ENCODE assay signal across 23 cellular contexts in genomic region chr4:139493176-139493575, GRCh38. TPM values are rescaled to one million over a fixed set of nuclear protein-coding genes. Genes with fewer than 3 reads are reported as not detected.
DNase-seq lines count a peak whose midpoint lies in the region; ATAC-seq and TF ChIP-seq lines count a peak whose summit lies in the region.
"Had no signal": no experiment of that assay in that cellular context is flagged by ENCODE, and none has a peak within 500 bp of the region (broad histone marks: within the 10 kb centered on the region; RNA-seq: fewer than 3 reads in every experiment).

No MANE protein-coding gene starts in this region.

- no peak overlapping the region for H3K18ac ChIP-seq in H9 (ENCODE audit: insufficient read length, low read depth, low read length)

- POLR2A ChIA-PET in SK-N-SH (lab: Yijun Ruan, JAX) = no interaction called here

- H3K23ac ChIP-seq in H9 (ENCODE audit: insufficient read length, low read depth, low read length) = no peak overlapping the region

- no peak overlapping the region for H4K91ac ChIP-seq in H9 (ENCODE audit: insufficient read length, low read depth, low read length)

- no peak overlapping the region for H4K5ac ChIP-seq in H9 (ENCODE audit: insufficient read length, low read depth, low read length)

- H3K4me3 ChIP-seq in right lobe of liver (no peak overlapping the region), SK-N-SH (ENCODE audit: low read depth in 2 of 2, low read length in 1 of 2) (no peak overlapping the region)
- H3K4me3 ChIP-seq: BLaER1, GM23248, Peyer's patch, SJSA1 had no signal

- TF ChIP-seq EP300 in SK-N-SH (IDR thresholded peaks at IDR 0.05; ENCODE audit: borderline replicate concordance in 1 of 2, low read depth in 1 of 2, low read length in 1 of 2) = no peak

- no peak overlapping the region for H2AK5ac ChIP-seq in H9 (ENCODE audit: insufficient read length, low read length)

- H3K4ac ChIP-seq in H9 (ENCODE audit: low read depth, low read length) = no peak overlapping the region

- TF ChIP-seq RAD21 in SK-N-SH (IDR thresholded peaks at IDR 0.05; ENCODE audit: low read length) = no peak

- H3K4me2 ChIP-seq in H9 (ENCODE audit: insufficient read depth, insufficient read length, low read length) (no peak overlapping the region), SK-N-SH (no peak overlapping the region)
- H3K4me2 ChIP-seq: BLaER1 had no signal

- no peaks in the 10 kb centered on the region for H3K79me2 ChIP-seq in H9 (ENCODE audit: insufficient read depth, low read length)
- H3K79me2 ChIP-seq in SK-N-SH (ENCODE audit: insufficient read depth) = no peaks in the 10 kb centered on the region

- DNase-seq in DMS 273 (lab: John Stamatoyannopoulos, UW; ENCODE audit: unreplicated experiment) (peak; percentile 10), DMS 273 treated with DMSO at 0.1 percent for 48 hours (lab: John Stamatoyannopoulos, UW) (no peak), H9 (no peak), cerebellar nuclear complex (lab: John Stamatoyannopoulos, UW) (peak; percentile 77 to 92), right lobe of liver (peak in 1 of 3 donors; percentile 72), T-helper 17 cell (no peak), SK-N-SH (no peak)
- DNase-seq in activated T-cell treated with anti-CD3 and anti-CD28 coated beads, Interleukin-2, amount 50 U/mL, for 72 hours = no peak
- DNase-seq: ACHN; CD4-positive, alpha-beta T cell; COR-L47; GM23248; Karpas-422; MV-4-11; NCI-H1105 treated with DMSO at 0.1 percent for 48 hours; NCI-H2029 treated with DMSO at 0.1 percent for 48 hours; NCI-H2171; NCI-H526; Peyer's patch had no signal

- CTCF ChIA-PET in SK-N-SH (lab: Yijun Ruan, JAX) = interaction anchor here (1.7 kb wide), 1 partner anchor 9 kb away, joined by 3 read pairs; no protein-coding TSS in a partner anchor

- intact Hi-C loops in right lobe of liver (cut with DNase I) = no loop called here

- H3K36me3 ChIP-seq in right lobe of liver = no peaks in the 10 kb centered on the region
- no peaks in the 10 kb centered on the region for H3K36me3 ChIP-seq in SK-N-SH (replicated peaks in 1 of 2; ENCODE audit: control insufficient read depth in 1 of 2, insufficient read depth in 2 of 2, low read length in 1 of 2)
- H3K36me3 ChIP-seq: BLaER1, Peyer's patch, SJSA1 had no signal

- no peak for TF ChIP-seq POLR2A in right lobe of liver (IDR thresholded peaks at IDR 0.05)

- H3T11ph ChIP-seq in H9 (ENCODE audit: low read length) = no peak overlapping the region

- H3K27me3 Mint-ChIP-seq in H9 (ENCODE audit: low read depth) = no peaks in the 10 kb centered on the region; the same call in 1 of the 2 replicates
- no peaks in the 10 kb centered on the region for H3K27me3 Mint-ChIP-seq in activated T-cell treated with anti-CD3 and anti-CD28 coated beads, Interleukin-2, amount 50 U/mL, for 72 hours (ENCODE audit: low read depth)
- no peaks in the 10 kb centered on the region for H3K27me3 Mint-ChIP-seq in T-helper 17 cell
- H3K27me3 Mint-ChIP-seq: CD4-positive, alpha-beta T cell had no signal

- H3K36me3 Mint-ChIP-seq in H9 (ENCODE audit: insufficient read depth in 1 of 3, low read depth in 3 of 3) (no peaks in the 10 kb centered on the region), T-helper 17 cell (ENCODE audit: low read depth) (peaks cover 4% of the 10 kb centered on the region)
- no peaks in the 10 kb centered on the region for H3K36me3 Mint-ChIP-seq in activated T-cell treated with anti-CD3 and anti-CD28 coated beads, Interleukin-2, amount 50 U/mL, for 72 hours (ENCODE audit: insufficient read depth in 2 of 2)

- no peak overlapping the region for H2BK120ac ChIP-seq in H9 (ENCODE audit: low read depth, low read length, poor library complexity, severe bottlenecking)

- H3K27ac ChIP-seq in H9 (ENCODE audit: insufficient read length, low read depth, low read length) = no peak overlapping the region
- no peak overlapping the region for H3K27ac ChIP-seq in right lobe of liver
- no peak overlapping the region for H3K27ac ChIP-seq in SK-N-SH (ENCODE audit: low read depth in 2 of 2, low read length in 1 of 2)
- H3K27ac ChIP-seq: 22Rv1, BLaER1, GM23248, Peyer's patch, SJSA1 had no signal

- no peak overlapping the region for H2BK20ac ChIP-seq in H9 (ENCODE audit: low read depth, low read length, poor library complexity, severe bottlenecking)

- ATAC-seq in right lobe of liver = peak; percentile 5 to 57 (median 30)
- ATAC-seq in activated T-cell treated with anti-CD3 and anti-CD28 coated beads, Interleukin-2, amount 50 U/mL, for 72 hours (replicated peaks in 1 of 2) = no peak
- no peak for ATAC-seq in T-helper 17 cell
- ATAC-seq: HCT116 had no signal

- no peaks in the 10 kb centered on the region for H3K9me2 ChIP-seq in SK-N-SH

- peaks cover 9% of the 10 kb centered on the region for H3F3A ChIP-seq in SK-N-SH (replicated peaks; ENCODE audit: insufficient read depth)

- WGBS in H9 (ENCODE audit: extremely low coverage, insufficient read length, low lambda C conversion rate) = no CpG with 5 or more reads among the region's 4 CpGs
- 26% methylated on average over 3 of the region's 4 CpGs for WGBS in right lobe of liver (ENCODE audit: insufficient coverage, low coverage, low lambda C conversion rate, missing lambda C conversion rate)
- WGBS in SK-N-SH (ENCODE audit: low lambda C conversion rate) = 85% methylated on average over 4 of the region's 4 CpGs

- no peaks in the 10 kb centered on the region for H3K23me2 ChIP-seq in H9 (ENCODE audit: insufficient read length, low read depth, low read length, poor library complexity, severe bottlenecking)

- no peak overlapping the region for H3K4me3 Mint-ChIP-seq in H9
- no peak overlapping the region for H3K4me3 Mint-ChIP-seq in activated T-cell treated with anti-CD3 and anti-CD28 coated beads, Interleukin-2, amount 50 U/mL, for 72 hours
- H3K4me3 Mint-ChIP-seq in T-helper 17 cell = no peak overlapping the region
- H3K4me3 Mint-ChIP-seq: CD4-positive, alpha-beta T cell had no signal

- H2AFZ ChIP-seq in H9 (ENCODE audit: low read length) (no peak overlapping the region), SK-N-SH (ENCODE audit: low read depth) (no peak overlapping the region)
- H2AFZ ChIP-seq: GM23248 had no signal

- H4K20me1 ChIP-seq in H9 (ENCODE audit: control insufficient read depth, insufficient read depth, insufficient read length) (no peaks in the 10 kb centered on the region), SK-N-SH (ENCODE audit: insufficient read depth) (no peaks in the 10 kb centered on the region)
- H4K20me1 ChIP-seq: BLaER1 had no signal

- H3K9me3 Mint-ChIP-seq in H9 = no peaks in the 10 kb centered on the region; a peak in 1 of 5 replicates
- no peaks in the 10 kb centered on the region for H3K9me3 Mint-ChIP-seq in activated T-cell treated with anti-CD3 and anti-CD28 coated beads, Interleukin-2, amount 50 U/mL, for 72 hours
- H3K9me3 Mint-ChIP-seq: CD4-positive, alpha-beta T cell had no signal

- H2BK12ac ChIP-seq in H9 (ENCODE audit: insufficient read length, low read depth, low read length) = no peak overlapping the region

- no peaks in the 10 kb centered on the region for H3K9me3 ChIP-seq in H9 (ENCODE audit: control insufficient read depth, low read depth, low read length)
- no peaks in the 10 kb centered on the region for H3K9me3 ChIP-seq in right lobe of liver
- H3K9me3 ChIP-seq in T-helper 17 cell (ENCODE audit: control insufficient read depth, low read length, poor library complexity, severe bottlenecking) = no peaks in the 10 kb centered on the region
- H3K9me3 ChIP-seq in SK-N-SH = no peaks in the 10 kb centered on the region
- H3K9me3 ChIP-seq: BLaER1, Peyer's patch, SJSA1 had no signal

- TF ChIP-seq CTCF in H9 (conservative IDR thresholded peaks at IDR 0.05) (no peak), right lobe of liver (IDR thresholded peaks at IDR 0.05) (no peak), SK-N-SH (IDR thresholded peaks at IDR 0.05) (no peak)

- H3K27ac Mint-ChIP-seq in H9 (peak overlapping the region in 2 of 3 experiments; percentile 10 to 31; a peak in 3 of 7 replicates), T-helper 17 cell (no peak overlapping the region)
- no peak overlapping the region for H3K27ac Mint-ChIP-seq in activated T-cell treated with anti-CD3 and anti-CD28 coated beads, Interleukin-2, amount 50 U/mL, for 72 hours
- H3K27ac Mint-ChIP-seq: CD4-positive, alpha-beta T cell had no signal

- no peak overlapping the region for H4K8ac ChIP-seq in H9 (replicated peaks; ENCODE audit: insufficient read length, low read depth, low read length)

- H3K4me1 Mint-ChIP-seq in H9 = peaks cover 9 to 12% of the 10 kb centered on the region in 2 experiments
- no peaks in the 10 kb centered on the region for H3K4me1 Mint-ChIP-seq in activated T-cell treated with anti-CD3 and anti-CD28 coated beads, Interleukin-2, amount 50 U/mL, for 72 hours (ENCODE audit: low read depth)
- H3K4me1 Mint-ChIP-seq in T-helper 17 cell = no peaks in the 10 kb centered on the region

- H3K27me3 ChIP-seq in H9 (ENCODE audit: insufficient read depth, low read length) = no peaks in the 10 kb centered on the region
- H3K27me3 ChIP-seq in right lobe of liver = no peaks in the 10 kb centered on the region
- no peaks in the 10 kb centered on the region for H3K27me3 ChIP-seq in SK-N-SH (ENCODE audit: insufficient read depth)
- H3K27me3 ChIP-seq: BLaER1, Peyer's patch, SJSA1 had no signal

- H3K14ac ChIP-seq in H9 (ENCODE audit: insufficient read depth, low read length) = no peak overlapping the region

- no peak overlapping the region for H2BK5ac ChIP-seq in H9 (ENCODE audit: insufficient read length, low read length)

- no peak overlapping the region for H3K56ac ChIP-seq in H9 (ENCODE audit: insufficient read length, low read depth, low read length)

- H3K9ac ChIP-seq in H9 (ENCODE audit: extremely low read depth, insufficient read length, low read length) (no peak overlapping the region), SK-N-SH (no peak overlapping the region)
- H3K9ac ChIP-seq: BLaER1, GM23248 had no signal

- H3K4me1 ChIP-seq in H9 (ENCODE audit: insufficient read depth, low read length) = peaks cover 3% of the 10 kb centered on the region; the same call in 1 of the 2 replicates
- peaks cover 0 to 30% (median 5%) of the 10 kb centered on the region in 4 donors for H3K4me1 ChIP-seq in right lobe of liver
- no peaks in the 10 kb centered on the region; a peak in 1 of 4 replicates for H3K4me1 ChIP-seq in SK-N-SH (ENCODE audit: control insufficient read depth in 1 of 2, insufficient read depth in 2 of 2, low read depth in 1 of 2, low read length in 1 of 2)
- H3K4me1 ChIP-seq: BLaER1, Peyer's patch, SJSA1 had no signal

- no peak overlapping the region for H2BK15ac ChIP-seq in H9 (ENCODE audit: low read depth, low read length)

- H3K79me1 ChIP-seq in H9 (ENCODE audit: insufficient read depth, low read depth, low read length, poor library complexity, severe bottlenecking) = no peaks in the 10 kb centered on the region

RNA-seq across cellular contexts. Expression of gene RAB33B, which starts 39.3 kb away (rescaled TPM):
- total RNA-seq in H9 (2021) (7.5 and 7.7 TPM in 2 replicates), right lobe of liver (10 to 100 TPM; 10.9 to 15.1 (median 12.1) TPM), T-helper 17 cell (10 to 100 TPM; 19.9 to 20.1 TPM)
- total RNA-seq in activated T-cell treated with anti-CD3 and anti-CD28 coated beads, Interleukin-2, amount 50 U/mL, for 72 hours = 10 to 100 TPM; 10.4 to 11.6 TPM
- polyA plus RNA-seq in SK-N-SH (2012; rRNA removed) = 2.3 and 2.6 TPM in 2 replicates
- polyA plus RNA-seq in SK-N-SH (2012; cell fraction: cytosol; rRNA removed) = 3.2 and 3.4 TPM in 2 replicates
- 2.1 and 2.8 TPM in 2 replicates for polyA plus RNA-seq in SK-N-SH (2012; cell fraction: nucleus; rRNA removed)

Comparison
In these comparisons a context has a peak if more than half of its experiments do, and no peak if none do; other contexts are left out.
1. DNase-seq: peak in DMS 273 (single experiment) and cerebellar nuclear complex (2 of 2); none in DMS 273 treated with DMSO at 0.1 percent for 48 hours (single experiment), H9 (single experiment), activated T-cell treated with anti-CD3 and anti-CD28 coated beads, Interleukin-2, amount 50 U/mL, for 72 hours (0 of 2), T-helper 17 cell (0 of 3) and SK-N-SH (single experiment).
2. H3K27ac Mint-ChIP-seq: peak in H9 (2 of 3); none in activated T-cell treated with anti-CD3 and anti-CD28 coated beads, Interleukin-2, amount 50 U/mL, for 72 hours (single experiment) and T-helper 17 cell (single experiment).
3. ATAC-seq: peak in right lobe of liver (4 of 4); none in activated T-cell treated with anti-CD3 and anti-CD28 coated beads, Interleukin-2, amount 50 U/mL, for 72 hours (0 of 2) and T-helper 17 cell (single experiment).